ENCODE assay signal across 8 cellular contexts in genomic region chr2:94986392-94986963, GRCh38.
DNase-seq lines count a peak whose midpoint lies in the region; ATAC-seq lines count a peak whose summit lies in the region.

No MANE protein-coding gene starts in this region.

- peak; percentile 32 to 43 for DNase-seq in AML-193 (lab: John Stamatoyannopoulos, UW)
- DNase-seq in NCI-H345 treated with DMSO at 0.1 percent for 48 hours (lab: John Stamatoyannopoulos, UW; ENCODE audit: unreplicated experiment) = peak; percentile 56
- DNase-seq in activated T-cell treated with anti-CD3 and anti-CD28 coated beads for 4 hours = peak; percentile 9
- peak; percentile 30 for DNase-seq in germinal center (ENCODE audit: low spot score)
- peak in 6 of 10 donors; percentile 55 to 94 (median 69) for DNase-seq in posterior cingulate gyrus

- ATAC-seq in GM18498 (IDR thresholded peaks at IDR 0.05; ENCODE audit: unreplicated experiment) = peak; percentile 86
- ATAC-seq in HG02981 (IDR thresholded peaks at IDR 0.05; ENCODE audit: unreplicated experiment) = peak; percentile 82
- ATAC-seq in HG02588 (IDR thresholded peaks at IDR 0.05; ENCODE audit: unreplicated experiment) = no peak

- intact Hi-C loops in posterior cingulate gyrus (cut with DNase I) = loop anchor here (2.0 kb wide), 1 partner anchor 128 kb away; no protein-coding TSS in a partner anchor

Comparison
In these comparisons a context has a peak if more than half of its experiments do, and no peak if none do; other contexts are left out.
1. DNase-seq: peak in every context shown above with its lines; median percentile 69 in posterior cingulate gyrus; 56 in NCI-H345 treated with DMSO at 0.1 percent for 48 hours; 38 in AML-193; 30 in germinal center; 9 in activated T-cell treated with anti-CD3 and anti-CD28 coated beads for 4 hours.